9 cellular contexts compared by ENCODE assay signal in genomic region chr10:77949167-77949566, GRCh38. TPM values are rescaled to one million over a fixed set of nuclear protein-coding genes. Genes with fewer than 3 reads are reported as not detected.
A peak's percentile ranks its signal among the peaks of the same experiment; 100 is the strongest.
DNase-seq lines count a peak whose midpoint lies in the region; FAIRE-seq and TF ChIP-seq lines count a peak whose summit lies in the region.
"Had no signal": no experiment of that assay in that cellular context is flagged by ENCODE, and none has a peak within 500 bp of the region (broad histone marks: within the 10 kb centered on the region; RNA-seq: fewer than 3 reads in every experiment).

No MANE protein-coding gene starts in this region.

- peak; percentile 79 for FAIRE-seq in endothelial cell of umbilical vein (lab: Jason Lieb, UNC)
- FAIRE-seq: endometrium had no signal

- H3K9me1 ChIP-seq in endothelial cell of umbilical vein (replicated peaks; ENCODE audit: control insufficient read depth, extremely low read depth, insufficient read depth, low read length), result no peaks in the 10 kb centered on the region

- H3K9me3 ChIP-seq in endothelial cell of umbilical vein (replicated peaks; ENCODE audit: control insufficient read depth, insufficient read depth, low read length) (no peaks in the 10 kb centered on the region), neuron (ENCODE audit: low read length) (peaks cover 2% of the 10 kb centered on the region)

- POLR2A ChIA-PET in endothelial cell of umbilical vein (lab: Charles Lee), result no interaction called here

- no peaks in the 10 kb centered on the region for H3K79me2 ChIP-seq in endothelial cell of umbilical vein (ENCODE audit: control insufficient read depth, insufficient read depth, low read length)

- H3K36me3 ChIP-seq in endothelial cell of umbilical vein (ENCODE audit: control insufficient read depth in 2 of 2, extremely low read depth in 1 of 2, insufficient read depth in 2 of 2, low read length in 2 of 2) (no peaks in the 10 kb centered on the region), neuron (ENCODE audit: insufficient read depth, low read length) (no peaks in the 10 kb centered on the region)

- dilution Hi-C loops in endothelial cell of umbilical vein (cut with MboI; ENCODE audit: extremely low pct_ligation_motif_present, low sequenced_read_pairs), result no loop called here

- H2AFZ ChIP-seq in endothelial cell of umbilical vein (ENCODE audit: low read depth, low read length) (peak overlapping the region; percentile 24), neuron (ENCODE audit: low read depth, low read length) (peak overlapping the region; percentile 48)

- no peak overlapping the region for H3K9ac ChIP-seq in endothelial cell of umbilical vein (replicated peaks; ENCODE audit: extremely low read depth, insufficient read depth, low read length)

- TF ChIP-seq POLR2A in endothelial cell of umbilical vein (IDR thresholded peaks at IDR 0.05; ENCODE audit: low read depth, low read length), result no peak

- H3K27ac Mint-ChIP-seq in activated naive CD4-positive, alpha-beta T cell treated with anti-CD3 and anti-CD28 coated beads for 36 hours, result no peak overlapping the region

- H3K4me3 ChIP-seq in endothelial cell of umbilical vein (replicated peaks in 1 of 3; ENCODE audit: insufficient read depth in 1 of 3, low read depth in 1 of 3, low read length in 3 of 3) (no peak overlapping the region), neuron (ENCODE audit: low read length) (no peak overlapping the region)

- no peak overlapping the region for H3K4me3 Mint-ChIP-seq in activated naive CD4-positive, alpha-beta T cell treated with anti-CD3 and anti-CD28 coated beads for 36 hours

- intact Hi-C loops in endothelial cell of umbilical vein (cut with micrococcal nuclease), result loop anchor here (5.0 kb wide), 1 partner anchor 78 kb away; the partner anchor contains the start of gene POLR3A
- intact Hi-C loops in activated naive CD4-positive, alpha-beta T cell treated with anti-CD3 and anti-CD28 coated beads for 36 hours (cut with micrococcal nuclease), result no loop called here

- H3K4me1 ChIP-seq in endothelial cell of umbilical vein (ENCODE audit: control insufficient read depth, extremely low read depth, insufficient read depth, low read length) (peaks cover 10% of the 10 kb centered on the region), neuron (ENCODE audit: insufficient read depth, low read length) (peaks cover 2% of the 10 kb centered on the region)

- H3K4me1 Mint-ChIP-seq in activated naive CD4-positive, alpha-beta T cell treated with anti-CD3 and anti-CD28 coated beads for 36 hours (ENCODE audit: low read depth), result no peaks in the 10 kb centered on the region

- H3K36me3 Mint-ChIP-seq in activated naive CD4-positive, alpha-beta T cell treated with anti-CD3 and anti-CD28 coated beads for 36 hours (ENCODE audit: low read depth), result peaks cover 12% of the 10 kb centered on the region

- H3K9me3 Mint-ChIP-seq in activated naive CD4-positive, alpha-beta T cell treated with anti-CD3 and anti-CD28 coated beads for 36 hours, result peaks cover 15% of the 10 kb centered on the region

- H3K4me2 ChIP-seq in endothelial cell of umbilical vein (ENCODE audit: insufficient read depth, low read length), result no peak overlapping the region

- TF ChIP-seq CTCF in endothelial cell of umbilical vein (IDR thresholded peaks at IDR 0.05; ENCODE audit: extremely low read depth in 1 of 2, insufficient read depth in 1 of 2, low read depth in 1 of 2, low read length in 2 of 2), result no peak

- H3K27me3 ChIP-seq in endothelial cell of umbilical vein (ENCODE audit: control insufficient read depth in 2 of 2, insufficient read depth in 2 of 2, low read length in 2 of 2), result no peaks in the 10 kb centered on the region
- no peaks in the 10 kb centered on the region for H3K27me3 ChIP-seq in neuron (ENCODE audit: insufficient read depth, low read length)

- H3K27me3 Mint-ChIP-seq in activated naive CD4-positive, alpha-beta T cell treated with anti-CD3 and anti-CD28 coated beads for 36 hours (ENCODE audit: low read depth), result peaks cover 20% of the 10 kb centered on the region

- DNase-seq in EL (peak; percentile 74), NCI-H226 (peak; percentile 98), endothelial cell of umbilical vein (ENCODE audit: low read depth, low spot score) (peak; percentile 18), DMS114 treated with DMSO at 0.1 percent for 48 hours (lab: John Stamatoyannopoulos, UW; ENCODE audit: unreplicated experiment) (no peak), middle frontal gyrus (ENCODE audit: extremely low spot score, low spot score) (no peak), inferior parietal cortex (ENCODE audit: extremely low spot score) (no peak)
- no peak for DNase-seq in activated naive CD4-positive, alpha-beta T cell treated with anti-CD3 and anti-CD28 coated beads for 36 hours

- no peaks in the 10 kb centered on the region for H4K20me1 ChIP-seq in endothelial cell of umbilical vein (replicated peaks; ENCODE audit: control insufficient read depth, extremely low read depth, insufficient read depth, low read length)

- H3K27ac ChIP-seq in endothelial cell of umbilical vein (ENCODE audit: insufficient read depth, low read depth, low read length), result no peak overlapping the region

- BruUV-seq in endothelial cell of umbilical vein (replicated peaks; lab: Mats Ljungman, UMichigan), result no TSS peak

- CTCF ChIA-PET in endothelial cell of umbilical vein (lab: Charles Lee), result interaction anchor here (0.9 to 1.2 kb wide), 3 partner anchors 15 to 104 kb away, joined by 3 to 4 read pairs (median 3); no protein-coding TSS in a partner anchor
- CTCF ChIA-PET in activated naive CD4-positive, alpha-beta T cell treated with anti-CD3 and anti-CD28 coated beads for 36 hours (lab: Charles Lee), result no interaction called here

TF ChIP-seq in endothelial cell of umbilical vein, 7 proteins besides CTCF, POLR2A, EP300 and RAD21:
- TF ChIP-seq JUN (IDR thresholded peaks at IDR 0.05; ENCODE audit: borderline replicate concordance, insufficient read depth, insufficient read length, low read depth) (peak; percentile 36), GATA2 (IDR thresholded peaks at IDR 0.05; ENCODE audit: insufficient read depth, insufficient read length, low read depth, low read length) (no peak), FOS (IDR thresholded peaks at IDR 0.05; ENCODE audit: borderline replicate concordance, insufficient read depth, low read length) (peak; percentile 78), MAX (IDR thresholded peaks at IDR 0.05; ENCODE audit: insufficient read depth, insufficient read length) (no peak), MYC (IDR thresholded peaks at IDR 0.05; ENCODE audit: low read depth, low read length) (no peak), POLR2AphosphoS5 (IDR thresholded peaks at IDR 0.05; ENCODE audit: insufficient read depth, low read depth, low read length) (peak; percentile 25), EZH2 (IDR thresholded peaks at IDR 0.05; ENCODE audit: borderline replicate concordance, low read depth, low read length, severe bottlenecking) (no peak)

RNA-seq across cellular contexts. Expression of gene DLG5, which starts 22.6 kb away (rescaled TPM):
- 23.1 and 24.9 TPM in 2 replicates for total RNA-seq in endothelial cell of umbilical vein
- polyA plus RNA-seq in endothelial cell of umbilical vein, result 10.6 and 12.3 TPM in 2 replicates
- 12.0 and 14.3 TPM in 2 replicates for polyA plus RNA-seq in endothelial cell of umbilical vein (2011; cell fraction: cytosol; rRNA removed)
- polyA plus RNA-seq in endothelial cell of umbilical vein (2011; cell fraction: nucleus; rRNA removed), result 63.8 and 71.5 TPM in 2 replicates
- polyA plus RNA-seq in endothelial cell of umbilical vein (2012), result 16.0 and 16.7 TPM in 2 replicates
- 24.8 and 28.3 TPM in 2 replicates for polyA minus RNA-seq in endothelial cell of umbilical vein
- polyA minus RNA-seq in endothelial cell of umbilical vein (2011; cell fraction: cytosol; rRNA and poly(A)+ RNA removed), result 11.2 TPM
- polyA minus RNA-seq in endothelial cell of umbilical vein (2011; cell fraction: nucleus; rRNA and poly(A)+ RNA removed), result 36.7 and 40.3 TPM in 2 replicates
- total RNA-seq in activated naive CD4-positive, alpha-beta T cell treated with anti-CD3 and anti-CD28 coated beads for 36 hours, result 1 to 10 TPM; 2.6 to 3.3 TPM

Comparison
In these comparisons a context has a peak if more than half of its experiments do, and no peak if none do; other contexts are left out.
1. DNase-seq: peak in EL (single experiment), NCI-H226 (single experiment) and endothelial cell of umbilical vein (single experiment); none in DMS114 treated with DMSO at 0.1 percent for 48 hours (single experiment), middle frontal gyrus (single experiment), inferior parietal cortex (single experiment) and activated naive CD4-positive, alpha-beta T cell treated with anti-CD3 and anti-CD28 coated beads for 36 hours (single experiment).